ENCODE assay signal across 12 cellular contexts in the genomic region with DNA sequence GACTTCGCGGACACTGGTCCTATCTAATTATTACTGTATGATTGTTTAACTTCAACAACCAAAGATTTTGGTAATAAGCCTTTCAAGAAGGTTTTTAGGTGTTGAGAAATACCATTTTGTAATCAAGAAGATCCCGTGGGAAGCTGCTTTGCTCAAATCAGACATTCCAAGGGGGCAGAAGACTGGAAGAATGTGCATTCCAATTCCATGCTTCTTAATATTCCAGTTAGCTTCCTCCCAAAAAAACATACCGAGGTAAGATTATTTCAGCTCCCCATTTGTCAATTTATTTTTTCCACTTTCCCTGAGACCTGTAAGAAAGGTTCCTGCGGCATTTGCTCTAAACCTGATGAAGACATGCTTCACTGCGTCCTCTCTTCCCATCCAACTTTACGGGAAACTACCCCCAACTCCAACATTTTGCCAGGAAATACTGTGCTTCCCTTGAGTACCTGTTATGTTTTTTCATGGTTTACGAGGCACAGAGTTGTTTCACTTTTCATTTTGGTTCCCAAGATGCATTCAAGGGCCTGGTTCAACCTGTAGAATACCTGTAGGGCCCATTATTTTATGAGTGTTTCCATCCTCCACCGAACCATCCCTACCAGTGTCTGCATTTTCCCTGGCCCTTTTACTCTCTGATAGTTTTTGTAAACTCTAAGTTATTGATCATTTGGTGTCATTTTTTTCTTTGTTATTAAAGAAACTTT. TPM values are rescaled to one million over a fixed set of nuclear protein-coding genes. Genes with fewer than 3 reads are reported as not detected.
DNase-seq lines count a peak whose midpoint lies in the region; ATAC-seq and TF ChIP-seq lines count a peak whose summit lies in the region.
"Had no signal": no experiment of that assay in that cellular context is flagged by ENCODE, and none has a peak within 500 bp of the region (broad histone marks: within the 10 kb centered on the region; RNA-seq: fewer than 3 reads in every experiment).

No MANE protein-coding gene starts in this region.

- H3K9me2 ChIP-seq in GM23248 (ENCODE audit: insufficient read depth), result no peaks in the 10 kb centered on the region

- H3K9me3 Mint-ChIP-seq in glutamatergic neuron (ENCODE audit: unreplicated experiment), result peaks cover 18% of the 10 kb centered on the region

- peaks cover 49% of the 10 kb centered on the region for H3K4me1 Mint-ChIP-seq in glutamatergic neuron (ENCODE audit: low read depth, unreplicated experiment)

- 0 out of 2 replicates have a peak, but pooled peaks cover 4% of the 10 kb centered on the region for H4K20me1 ChIP-seq in GM23248 (ENCODE audit: insufficient read depth)

- intact Hi-C loops in adrenal gland (cut with DNase I) (loop anchor here in 1 of 2 donors (10.0 kb wide), 1 partner anchor 68 kb away; no protein-coding TSS in a partner anchor), gastrocnemius medialis (cut with DNase I; ENCODE audit: low total_unique reads) (loop anchor here (10.0 kb wide), 1 partner anchor 102 kb away; no protein-coding TSS in a partner anchor)

- DNase-seq in GM23248, result peak; percentile 76
- no peak for DNase-seq in adrenal gland
- DNase-seq in glutamatergic neuron, result no peak
- no peak for DNase-seq in gastrocnemius medialis
- no peak for DNase-seq in NCI-H446 treated with DMSO at 0.1 percent for 48 hours (lab: John Stamatoyannopoulos, UW)
- DNase-seq in HuH-7 (ENCODE audit: low spot score), result no peak
- DNase-seq: activated naive CD4-positive, alpha-beta T cell treated with anti-CD3 and anti-CD28 coated beads, Interleukin-2, amount 50 U/mL, for 16 hours; DND-41; NCI-H1930; stimulated activated CD4-positive, alpha-beta T cell treated with anti-CD3 and anti-CD28 coated beads, Interleukin-2, amount 100 ng/mL, for 24 hours had no signal

- no peak overlapping the region for H3K27ac Mint-ChIP-seq in glutamatergic neuron (ENCODE audit: unreplicated experiment)

- H3K9me3 ChIP-seq in GM23248 (ENCODE audit: low read depth), result no peaks in the 10 kb centered on the region
- H3K9me3 ChIP-seq in adrenal gland (replicated peaks in 1 of 3), result no peaks in the 10 kb centered on the region
- no peaks in the 10 kb centered on the region for H3K9me3 ChIP-seq in gastrocnemius medialis

- H3K4me2 ChIP-seq in GM23248 (ENCODE audit: unreplicated experiment), result peak overlapping the region; percentile 90

- peak overlapping the region; percentile 98 for H3K4me3 Mint-ChIP-seq in glutamatergic neuron (ENCODE audit: unreplicated experiment)

- 64 to 66% methylated on average over 9 of the region's 9 CpGs for WGBS in GM23248 (ENCODE audit: low coverage in 1 of 2, low lambda C conversion rate in 2 of 2, missing lambda C conversion rate in 2 of 2), 2 experiments
- WGBS in adrenal gland, 4 donors, result 56 to 64% (median 57%) methylated on average over 9 of the region's 9 CpGs

- H3K27ac ChIP-seq in GM23248 (peak overlapping the region; percentile 82), adrenal gland (peak overlapping the region in 3 of 5 donors; percentile 16 to 99 (median 66)), gastrocnemius medialis (peak overlapping the region; percentile 15 to 88 (median 82))

- no peaks in the 10 kb centered on the region for H3K36me3 Mint-ChIP-seq in glutamatergic neuron (ENCODE audit: unreplicated experiment)

- H3K9ac ChIP-seq in GM23248, result peak overlapping the region; percentile 89

- peaks cover 13% of the 10 kb centered on the region for H3K27me3 Mint-ChIP-seq in glutamatergic neuron (ENCODE audit: unreplicated experiment)

- ATAC-seq in gastrocnemius medialis (no peak), GM19467 (IDR thresholded peaks at IDR 0.05; ENCODE audit: unreplicated experiment) (no peak), HG02763 (IDR thresholded peaks at IDR 0.05; ENCODE audit: unreplicated experiment) (no peak)

- H3K27me3 ChIP-seq in GM23248 (replicated peaks; ENCODE audit: insufficient read depth), result no peaks in the 10 kb centered on the region
- no peaks in the 10 kb centered on the region for H3K27me3 ChIP-seq in adrenal gland
- H3K27me3 ChIP-seq in gastrocnemius medialis, result peaks cover 40 to 46% (median 44%) of the 10 kb centered on the region in 3 donors

- no peak overlapping the region for H2AFZ ChIP-seq in GM23248

- no peak for TF ChIP-seq POLR2A in adrenal gland (IDR thresholded peaks at IDR 0.05)
- TF ChIP-seq POLR2A in gastrocnemius medialis (IDR thresholded peaks at IDR 0.05), result no peak

- no peaks in the 10 kb centered on the region for H3K36me3 ChIP-seq in GM23248 (ENCODE audit: low read depth)
- H3K36me3 ChIP-seq in adrenal gland (replicated peaks in 1 of 2), result peaks cover 0 to 17% of the 10 kb centered on the region in 2 donors
- H3K36me3 ChIP-seq in gastrocnemius medialis, result no peaks in the 10 kb centered on the region

- peaks cover 62% of the 10 kb centered on the region for H3K4me1 ChIP-seq in GM23248 (ENCODE audit: insufficient read depth)
- H3K4me1 ChIP-seq in adrenal gland (replicated peaks in 1 of 2), result peaks cover 43 to 60% of the 10 kb centered on the region in 2 donors
- peaks cover 15 to 20% of the 10 kb centered on the region in 2 donors for H3K4me1 ChIP-seq in gastrocnemius medialis

- H3K4me3 ChIP-seq in GM23248 (peak overlapping the region; percentile 95), adrenal gland (peak overlapping the region in 1 of 4 donors; percentile 78), gastrocnemius medialis (peak overlapping the region in 2 of 4 donors; percentile 27 to 57)

- peaks cover 65% of the 10 kb centered on the region for H3F3A ChIP-seq in GM23248 (ENCODE audit: insufficient read depth)

- in situ Hi-C loops in GM23248 (cut with MboI), result loop anchor here (5.0 kb wide), 1 partner anchor 61 kb away; no protein-coding TSS in a partner anchor
- in situ Hi-C loops in gastrocnemius medialis (cut with MboI; ENCODE audit: low sequenced_read_pairs in 4 of 4), result no loop called here

- TF ChIP-seq CTCF in adrenal gland (IDR thresholded peaks at IDR 0.05) (no peak), glutamatergic neuron (IDR thresholded peaks at IDR 0.05; ENCODE audit: partially characterized antibody, unreplicated experiment) (no peak), gastrocnemius medialis (IDR thresholded peaks at IDR 0.05 in 4 of 5, conservative IDR thresholded peaks at IDR 0.05 in 1 of 5) (no peak)

- H3K79me2 ChIP-seq in GM23248 (ENCODE audit: insufficient read depth), result peaks cover 84% of the 10 kb centered on the region

RNA-seq across cellular contexts. Expression of a gene that starts 4.0 kb away (rescaled TPM):
- total RNA-seq in GM23248 (2014; rRNA removed; shearing (Covaris generic)), result 200 and 213 TPM in 2 replicates
- 359 and 365 TPM in 2 replicates for polyA plus RNA-seq in GM23248 (2016; fragmentation: Nextera tagmentation; extraction: Ambion mirVana)
- total RNA-seq in adrenal gland, result 100 to 1,000 TPM; 320 to 766 (median 424) TPM
- polyA plus RNA-seq in adrenal gland, result 100 to 1,000 TPM in 2 of 3 donors, 10 to 100 TPM in 1; 97.3 to 418 (median 131) TPM
- 383 TPM for total RNA-seq in glutamatergic neuron (ENCODE audit: unreplicated experiment)
- 10 to 100 TPM; 11.9 to 21.8 (median 16.1) TPM for total RNA-seq in gastrocnemius medialis
